Comparison of ENCODE assay signal across 1 cellular context in genomic region chr3:171447579-171447891, GRCh38.
TF ChIP-seq lines count a peak whose summit lies in the region.

No MANE protein-coding gene starts in this region.

TF ChIP-seq in K562, 482 proteins besides CTCF, POLR2A, EP300 and RAD21:
- TF ChIP-seq NCOA6 (IDR thresholded peaks at IDR 0.05): 0 out of 2 replicates have a peak, but pooled peaks have one; percentile 32
- 0 out of 2 replicates have a peak, but pooled peaks have one; percentile 19 for TF ChIP-seq POLR2H (tag; IDR thresholded peaks at IDR 0.05; ENCODE audit: low read depth)
- peak; percentile 66 for TF ChIP-seq FOSL1 (tag; conservative IDR thresholded peaks at IDR 0.05)
- peak; percentile 2 for TF ChIP-seq DACH1 (IDR thresholded peaks at IDR 0.05; ENCODE audit: partially characterized antibody)
- TF ChIP-seq ILF3 (IDR thresholded peaks at IDR 0.05; ENCODE audit: borderline replicate concordance): 0 out of 2 replicates have a peak, but pooled peaks have one; percentile 34
- 0 out of 4 replicates have a peak, but pooled peaks of 1 of the 2 experiments have one; percentile 2 for TF ChIP-seq MAZ (CRISPR knock-in tag; conservative IDR thresholded peaks at IDR 0.05 in 1 of 2, IDR thresholded peaks at IDR 0.05 in 1 of 2)
- TF ChIP-seq NCOA2 (IDR thresholded peaks at IDR 0.05; ENCODE audit: partially characterized antibody in 2 of 2): peak in 1 of 2 experiments; percentile 46
- TF ChIP-seq CSDE1 (IDR thresholded peaks at IDR 0.05): 0 out of 4 replicates have a peak, but pooled peaks of 1 of the 2 experiments have one; percentile 30
